In the genomic region with DNA sequence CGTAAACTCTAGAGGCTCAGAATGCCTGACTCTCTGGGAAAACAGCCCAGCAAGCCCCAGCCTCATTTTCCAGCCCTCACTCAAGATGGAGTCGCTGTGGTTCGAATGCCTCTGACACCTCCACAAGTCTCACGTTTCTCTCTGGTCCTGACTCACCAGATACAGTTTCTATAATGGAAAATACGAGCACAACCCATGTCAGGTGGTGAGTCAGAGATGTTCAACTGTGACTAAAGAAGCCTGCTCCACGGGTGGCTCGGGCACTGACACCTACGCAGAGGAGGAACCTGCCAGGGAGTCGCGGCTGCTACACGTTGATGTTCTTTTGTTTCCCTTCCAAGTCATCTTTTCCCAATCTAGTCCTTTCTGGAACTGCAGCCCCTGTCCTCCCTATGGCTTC, we compare ENCODE assay signal across 9 cellular contexts.
A peak's percentile ranks its signal among the peaks of the same experiment; 100 is the strongest.
DNase-seq lines count a peak whose midpoint lies in the region; ATAC-seq, FAIRE-seq and TF ChIP-seq lines count a peak whose summit lies in the region.
"Had no signal": no experiment of that assay in that cellular context is flagged by ENCODE, and none has a peak within 500 bp of the region (broad histone marks: within the 10 kb centered on the region; RNA-seq: fewer than 3 reads in every experiment).

No MANE protein-coding gene starts in this region.

- H3K4me1 ChIP-seq in esophagus (ENCODE audit: control insufficient read depth in 2 of 2, insufficient read depth in 2 of 2, low read length in 1 of 2) (no peaks in the 10 kb centered on the region), HepG2 (ENCODE audit: insufficient read depth, low read length) (peaks cover 24% of the 10 kb centered on the region), Peyer's patch (no peaks in the 10 kb centered on the region)

- DNase-seq in HPDE6-E6E7 (ENCODE audit: extremely low spot score) (peak; percentile 67), NCI-H345 treated with DMSO at 0.1 percent for 48 hours (lab: John Stamatoyannopoulos, UW; ENCODE audit: unreplicated experiment) (no peak), iPS-NIHi11 (ENCODE audit: low spot score) (no peak), HepG2 (ENCODE audit: low spot score) (no peak), Peyer's patch (no peak)
- DNase-seq in activated CD8-positive, alpha-beta memory T cell treated with anti-CD3 and anti-CD28 coated beads for 24 hours, result peak; percentile 78
- DNase-seq in stimulated activated CD8-positive, alpha-beta memory T cell treated with anti-CD3 and anti-CD28 coated beads, Interleukin-12 subunit alpha, Interleukin-12 subunit beta, amount 100 ng/mL, for 4 hours (ENCODE audit: low read depth), result peak; percentile 3

- 41 to 57% methylated on average over 11 of the region's 11 CpGs for WGBS in esophagus, 2 donors
- WGBS in HepG2 (ENCODE audit: low lambda C conversion rate), result 43% methylated on average over 11 of the region's 11 CpGs

- H3K4me3 ChIP-seq in esophagus (ENCODE audit: low read depth in 1 of 2, low read length in 2 of 2) (no peak overlapping the region), HepG2 (replicated peaks in 1 of 3; ENCODE audit: insufficient read depth in 1 of 3, low read depth in 2 of 3, low read length in 3 of 3) (no peak overlapping the region), Peyer's patch (no peak overlapping the region)

- no peak overlapping the region for H3K9ac ChIP-seq in HepG2 (ENCODE audit: insufficient read depth, low read depth, low read length)
- H3K9ac ChIP-seq: KMS-11 had no signal

- CTCF ChIA-PET in HepG2 (lab: Yijun Ruan, JAX; ENCODE audit: low intra/inter-chr PET ratio, low total read pairs), result no interaction called here

- TF ChIP-seq EP300 in HepG2 (IDR thresholded peaks at IDR 0.05; ENCODE audit: low read depth in 2 of 2, low read length in 2 of 2) (no peak), HepG2 (CRISPR knock-in tag; IDR thresholded peaks at IDR 0.05; ENCODE audit: borderline replicate concordance) (no peak)

- H3K9me3 ChIP-seq in esophagus (ENCODE audit: control insufficient read depth in 2 of 2, insufficient read depth in 1 of 2, low read depth in 1 of 2, low read length in 1 of 2) (no peaks in the 10 kb centered on the region), HepG2 (ENCODE audit: low read length) (no peaks in the 10 kb centered on the region), Peyer's patch (no peaks in the 10 kb centered on the region)

- no peak overlapping the region for H3K4me2 ChIP-seq in HepG2 (ENCODE audit: low read depth, low read length)
- H3K4me2 ChIP-seq: KMS-11 had no signal

- BruUV-seq in HepG2 (replicated peaks; lab: Mats Ljungman, UMichigan), result no TSS peak

- TF ChIP-seq CTCF in HepG2 (CRISPR knock-in tag; IDR thresholded peaks at IDR 0.05) (no peak), Peyer's patch (IDR thresholded peaks at IDR 0.05) (no peak)

- no peak for FAIRE-seq in HepG2 (lab: Jason Lieb, UNC)

- ATAC-seq in HepG2, result no peak

- TF ChIP-seq RAD21 in HepG2 (CRISPR knock-in tag; IDR thresholded peaks at IDR 0.05), result no peak

- POLR2A ChIA-PET in HepG2 (lab: Yijun Ruan, JAX), result no interaction called here

- no peaks in the 10 kb centered on the region for H3K79me2 ChIP-seq in HepG2 (ENCODE audit: insufficient read depth, low read length)

- intact Hi-C loops in HepG2 (cut with micrococcal nuclease; ENCODE audit: unreplicated experiment), result no loop called here

- no peaks in the 10 kb centered on the region for H3K27me3 ChIP-seq in esophagus (ENCODE audit: control insufficient read depth in 1 of 2, insufficient read depth in 2 of 2, low read length in 2 of 2)
- H3K27me3 ChIP-seq in HepG2 (ENCODE audit: control insufficient read depth in 1 of 2, insufficient read depth in 2 of 2, low read length in 2 of 2), result 0 out of 5 replicates have a peak, but pooled peaks cover 0 to 7% of the 10 kb centered on the region in 2 experiments
- no peaks in the 10 kb centered on the region for H3K27me3 ChIP-seq in Peyer's patch

- H3K36me3 ChIP-seq in esophagus (ENCODE audit: control insufficient read depth in 2 of 2, insufficient read depth in 2 of 2, low read length in 1 of 2), result no peaks in the 10 kb centered on the region
- no peaks in the 10 kb centered on the region for H3K36me3 ChIP-seq in HepG2 (replicated peaks in 1 of 2; ENCODE audit: control insufficient read depth in 1 of 2, insufficient read depth in 2 of 2, low read length in 2 of 2)
- no peaks in the 10 kb centered on the region for H3K36me3 ChIP-seq in Peyer's patch

- H3K27ac ChIP-seq in esophagus (ENCODE audit: low read depth in 2 of 2, low read length in 1 of 2) (peak overlapping the region; percentile 26 to 62), HepG2 (ENCODE audit: extremely low read length, insufficient read depth, low read length) (no peak overlapping the region), Peyer's patch (no peak overlapping the region)
- H3K27ac ChIP-seq: KMS-11 had no signal

- TF ChIP-seq POLR2A in HepG2 (IDR thresholded peaks at IDR 0.05; ENCODE audit: insufficient read depth in 1 of 2, low read depth in 2 of 2, low read length in 2 of 2) (no peak), Peyer's patch (IDR thresholded peaks at IDR 0.05) (no peak)

- H4K20me1 ChIP-seq in HepG2 (ENCODE audit: insufficient read depth, low read length), result no peaks in the 10 kb centered on the region

- no peak overlapping the region for H2AFZ ChIP-seq in HepG2 (ENCODE audit: low read length)

- in situ Hi-C loops in HepG2 (cut with HindIII; ENCODE audit: extremely low pct_ligation_motif_present, low pct_unique_long_range_greater_than_20kb), result loop anchor here (25.0 kb wide), 1 partner anchor 802 kb away; no protein-coding TSS in a partner anchor

TF ChIP-seq in HepG2, 621 proteins besides CTCF, POLR2A, EP300 and RAD21 (continues in another document):
- TF ChIP-seq TOPORS (CRISPR knock-in tag; IDR thresholded peaks at IDR 0.05), result no peak
- TF ChIP-seq NCOA1 (CRISPR knock-in tag; IDR thresholded peaks at IDR 0.05), result no peak
- TF ChIP-seq, protein P1, sequence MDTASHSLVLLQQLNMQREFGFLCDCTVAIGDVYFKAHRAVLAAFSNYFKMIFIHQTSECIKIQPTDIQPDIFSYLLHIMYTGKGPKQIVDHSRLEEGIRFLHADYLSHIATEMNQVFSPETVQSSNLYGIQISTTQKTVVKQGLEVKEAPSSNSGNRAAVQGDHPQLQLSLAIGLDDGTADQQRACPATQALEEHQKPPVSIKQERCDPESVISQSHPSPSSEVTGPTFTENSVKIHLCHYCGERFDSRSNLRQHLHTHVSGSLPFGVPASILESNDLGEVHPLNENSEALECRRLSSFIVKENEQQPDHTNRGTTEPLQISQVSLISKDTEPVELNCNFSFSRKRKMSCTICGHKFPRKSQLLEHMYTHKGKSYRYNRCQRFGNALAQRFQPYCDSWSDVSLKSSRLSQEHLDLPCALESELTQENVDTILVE (CRISPR knock-in tag; IDR thresholded peaks at IDR 0.05), result no peak
- no peak for TF ChIP-seq EED (CRISPR knock-in tag; IDR thresholded peaks at IDR 0.05)
- TF ChIP-seq, protein P2, sequence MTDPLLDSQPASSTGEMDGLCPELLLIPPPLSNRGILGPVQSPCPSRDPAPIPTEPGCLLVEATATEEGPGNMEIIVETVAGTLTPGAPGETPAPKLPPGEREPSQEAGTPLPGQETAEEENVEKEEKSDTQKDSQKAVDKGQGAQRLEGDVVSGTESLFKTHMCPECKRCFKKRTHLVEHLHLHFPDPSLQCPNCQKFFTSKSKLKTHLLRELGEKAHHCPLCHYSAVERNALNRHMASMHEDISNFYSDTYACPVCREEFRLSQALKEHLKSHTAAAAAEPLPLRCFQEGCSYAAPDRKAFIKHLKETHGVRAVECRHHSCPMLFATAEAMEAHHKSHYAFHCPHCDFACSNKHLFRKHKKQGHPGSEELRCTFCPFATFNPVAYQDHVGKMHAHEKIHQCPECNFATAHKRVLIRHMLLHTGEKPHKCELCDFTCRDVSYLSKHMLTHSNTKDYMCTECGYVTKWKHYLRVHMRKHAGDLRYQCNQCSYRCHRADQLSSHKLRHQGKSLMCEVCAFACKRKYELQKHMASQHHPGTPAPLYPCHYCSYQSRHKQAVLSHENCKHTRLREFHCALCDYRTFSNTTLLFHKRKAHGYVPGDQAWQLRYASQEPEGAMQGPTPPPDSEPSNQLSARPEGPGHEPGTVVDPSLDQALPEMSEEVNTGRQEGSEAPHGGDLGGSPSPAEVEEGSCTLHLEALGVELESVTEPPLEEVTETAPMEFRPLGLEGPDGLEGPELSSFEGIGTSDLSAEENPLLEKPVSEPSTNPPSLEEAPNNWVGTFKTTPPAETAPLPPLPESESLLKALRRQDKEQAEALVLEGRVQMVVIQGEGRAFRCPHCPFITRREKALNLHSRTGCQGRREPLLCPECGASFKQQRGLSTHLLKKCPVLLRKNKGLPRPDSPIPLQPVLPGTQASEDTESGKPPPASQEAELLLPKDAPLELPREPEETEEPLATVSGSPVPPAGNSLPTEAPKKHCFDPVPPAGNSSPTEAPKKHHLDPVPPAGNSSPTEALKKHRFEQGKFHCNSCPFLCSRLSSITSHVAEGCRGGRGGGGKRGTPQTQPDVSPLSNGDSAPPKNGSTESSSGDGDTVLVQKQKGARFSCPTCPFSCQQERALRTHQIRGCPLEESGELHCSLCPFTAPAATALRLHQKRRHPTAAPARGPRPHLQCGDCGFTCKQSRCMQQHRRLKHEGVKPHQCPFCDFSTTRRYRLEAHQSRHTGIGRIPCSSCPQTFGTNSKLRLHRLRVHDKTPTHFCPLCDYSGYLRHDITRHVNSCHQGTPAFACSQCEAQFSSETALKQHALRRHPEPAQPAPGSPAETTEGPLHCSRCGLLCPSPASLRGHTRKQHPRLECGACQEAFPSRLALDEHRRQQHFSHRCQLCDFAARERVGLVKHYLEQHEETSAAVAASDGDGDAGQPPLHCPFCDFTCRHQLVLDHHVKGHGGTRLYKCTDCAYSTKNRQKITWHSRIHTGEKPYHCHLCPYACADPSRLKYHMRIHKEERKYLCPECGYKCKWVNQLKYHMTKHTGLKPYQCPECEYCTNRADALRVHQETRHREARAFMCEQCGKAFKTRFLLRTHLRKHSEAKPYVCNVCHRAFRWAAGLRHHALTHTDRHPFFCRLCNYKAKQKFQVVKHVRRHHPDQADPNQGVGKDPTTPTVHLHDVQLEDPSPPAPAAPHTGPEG (CRISPR knock-in tag; IDR thresholded peaks at IDR 0.05), result no peak
- no peak for TF ChIP-seq SP4 (CRISPR knock-in tag; IDR thresholded peaks at IDR 0.05)
- TF ChIP-seq ZFX (CRISPR knock-in tag; IDR thresholded peaks at IDR 0.05; ENCODE audit: low read depth), result no peak
- TF ChIP-seq, protein P3, sequence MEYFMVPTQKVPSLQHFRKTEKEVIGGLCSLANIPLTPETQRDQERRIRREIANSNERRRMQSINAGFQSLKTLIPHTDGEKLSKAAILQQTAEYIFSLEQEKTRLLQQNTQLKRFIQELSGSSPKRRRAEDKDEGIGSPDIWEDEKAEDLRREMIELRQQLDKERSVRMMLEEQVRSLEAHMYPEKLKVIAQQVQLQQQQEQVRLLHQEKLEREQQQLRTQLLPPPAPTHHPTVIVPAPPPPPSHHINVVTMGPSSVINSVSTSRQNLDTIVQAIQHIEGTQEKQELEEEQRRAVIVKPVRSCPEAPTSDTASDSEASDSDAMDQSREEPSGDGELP (IDR thresholded peaks at IDR 0.05; ENCODE audit: borderline replicate concordance, low read depth), result no peak

Comparison
In these comparisons a context has a peak if more than half of its experiments do, and no peak if none do; other contexts are left out.
1. DNase-seq: peak in HPDE6-E6E7 (single experiment), activated CD8-positive, alpha-beta memory T cell treated with anti-CD3 and anti-CD28 coated beads for 24 hours (single experiment) and stimulated activated CD8-positive, alpha-beta memory T cell treated with anti-CD3 and anti-CD28 coated beads, Interleukin-12 subunit alpha, Interleukin-12 subunit beta, amount 100 ng/mL, for 4 hours (single experiment); none in NCI-H345 treated with DMSO at 0.1 percent for 48 hours (single experiment), iPS-NIHi11 (single experiment), HepG2 (single experiment) and Peyer's patch (0 of 3).
2. H3K27ac ChIP-seq: peak in esophagus (2 of 2); none in HepG2 (single experiment) and Peyer's patch (0 of 4).